Comparison of ENCODE assay signal across 25 cellular contexts in the genomic region with DNA sequence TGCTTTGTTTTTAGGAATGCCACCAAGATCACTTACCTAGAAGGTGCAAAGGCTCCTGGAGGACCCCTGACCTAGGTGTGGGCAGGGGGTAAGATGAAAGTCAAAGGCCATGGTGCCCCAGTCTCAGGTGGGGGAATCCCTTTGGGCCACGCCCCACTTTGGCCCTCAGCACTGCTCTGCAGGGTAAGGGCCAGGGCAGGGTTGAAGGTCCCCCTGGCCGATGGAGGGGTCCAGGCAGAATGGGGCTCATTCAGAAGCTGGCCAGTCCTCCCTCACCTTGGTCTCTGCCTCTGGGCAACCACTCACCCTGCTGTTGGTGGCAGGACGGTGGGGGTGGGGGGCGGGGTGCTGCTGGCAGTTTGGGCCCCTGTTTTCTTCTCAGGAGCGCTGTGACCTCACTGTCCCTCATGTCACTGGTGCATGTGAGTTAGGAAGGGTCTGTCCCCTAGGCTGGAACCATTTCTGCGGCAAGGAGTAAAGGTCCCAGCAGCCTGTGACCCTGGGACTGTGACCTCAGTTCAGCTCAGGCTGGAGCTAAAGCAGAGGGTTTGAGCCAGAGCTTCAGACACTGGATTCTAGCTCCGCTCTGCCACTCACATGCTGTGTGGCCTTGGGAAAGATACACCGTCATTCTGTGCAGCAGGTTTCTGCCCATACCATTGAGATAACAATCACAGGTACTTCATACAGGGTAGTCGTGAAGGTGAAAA. TPM values are rescaled to one million over a fixed set of nuclear protein-coding genes. Genes with fewer than 3 reads are reported as not detected.
DNase-seq lines count a peak whose midpoint lies in the region; ATAC-seq, FAIRE-seq and TF ChIP-seq lines count a peak whose summit lies in the region.
"Had no signal": no experiment of that assay in that cellular context is flagged by ENCODE, and none has a peak within 500 bp of the region (broad histone marks: within the 10 kb centered on the region; RNA-seq: fewer than 3 reads in every experiment).

No MANE protein-coding gene starts in this region.

- intact Hi-C loops in Caco-2 (cut with micrococcal nuclease; ENCODE audit: unreplicated experiment), result no loop called here
- intact Hi-C loops in HepG2 (cut with micrococcal nuclease; ENCODE audit: unreplicated experiment), result no loop called here

- H3K4me2 ChIP-seq in HepG2 (ENCODE audit: low read depth, low read length), result peak overlapping the region; percentile 18
- no peak overlapping the region for H3K4me2 ChIP-seq in neuronal stem cell (ENCODE audit: insufficient read depth, low read length, poor library complexity, severe bottlenecking)
- H3K4me2 ChIP-seq: A549, GM23338, PC-9 had no signal

- H3K4ac ChIP-seq in neuronal stem cell (ENCODE audit: low read length), result no peak overlapping the region

- no peaks in the 10 kb centered on the region for H3K79me1 ChIP-seq in neuronal stem cell (ENCODE audit: low read depth, low read length)

- H3K4me1 Mint-ChIP-seq in Caco-2 (ENCODE audit: low read depth, unreplicated experiment), result peaks cover 24% of the 10 kb centered on the region
- no peaks in the 10 kb centered on the region for H3K4me1 Mint-ChIP-seq in activated T-helper 17 cell treated with anti-CD3 and anti-CD28 coated beads, Interleukin-2, amount 50 U/mL, for 72 hours

- no peaks in the 10 kb centered on the region for H3K79me2 ChIP-seq in HepG2 (ENCODE audit: insufficient read depth, low read length)

- H3K9me3 Mint-ChIP-seq in Caco-2 (ENCODE audit: unreplicated experiment), result peaks cover 13% of the 10 kb centered on the region
- H3K9me3 Mint-ChIP-seq in activated T-helper 17 cell treated with anti-CD3 and anti-CD28 coated beads, Interleukin-2, amount 50 U/mL, for 72 hours, result no peaks in the 10 kb centered on the region

- no peak overlapping the region for H2AK5ac ChIP-seq in neuronal stem cell (ENCODE audit: low read depth, low read length)

- peak overlapping the region; percentile 33 for H3K4me3 Mint-ChIP-seq in Caco-2 (ENCODE audit: unreplicated experiment)
- H3K4me3 Mint-ChIP-seq in activated T-helper 17 cell treated with anti-CD3 and anti-CD28 coated beads, Interleukin-2, amount 50 U/mL, for 72 hours, result peak overlapping the region; percentile 7
- H3K4me3 Mint-ChIP-seq: GM23338 had no signal

- peak overlapping the region; percentile 73 for H2BK12ac ChIP-seq in neuronal stem cell (ENCODE audit: low read length)

- no peaks in the 10 kb centered on the region for H4K20me1 ChIP-seq in HepG2 (ENCODE audit: insufficient read depth, low read length)

- no peak overlapping the region for H4K8ac ChIP-seq in neuronal stem cell (ENCODE audit: low read depth, low read length)

- no peak overlapping the region for H2BK15ac ChIP-seq in neuronal stem cell (ENCODE audit: low read length)

- H3K27me3 ChIP-seq in Caco-2 (replicated peaks; ENCODE audit: control insufficient read depth, insufficient read depth, low read length), result no peaks in the 10 kb centered on the region
- H3K27me3 ChIP-seq in HepG2 (ENCODE audit: control insufficient read depth in 1 of 2, insufficient read depth in 2 of 2, low read length in 2 of 2), result peaks cover 0 to 8% of the 10 kb centered on the region in 2 experiments; a peak in 3 of 5 replicates
- peaks cover 0 to 46% (median 13%) of the 10 kb centered on the region in 3 experiments for H3K27me3 ChIP-seq in neuronal stem cell (ENCODE audit: control insufficient read depth in 3 of 3, insufficient read depth in 3 of 3, low read depth in 1 of 3, low read length in 3 of 3)

- POLR2A ChIA-PET in Caco-2 (lab: Charles Lee), result no interaction called here
- POLR2A ChIA-PET in HepG2 (lab: Yijun Ruan, JAX), result no interaction called here

- no peak overlapping the region for H3K14ac ChIP-seq in neuronal stem cell (ENCODE audit: low read length)

- 14% methylated on average over 3 of the region's 9 CpGs for WGBS in HepG2 (ENCODE audit: low lambda C conversion rate)
- no CpG with 5 or more reads among the region's 9 CpGs for WGBS in neuronal stem cell (ENCODE audit: extremely low coverage in 2 of 2, insufficient read length in 2 of 2, insufficient replicate concordance in 1 of 2), 2 donors

- no peak for TF ChIP-seq POLR2A in HepG2 (IDR thresholded peaks at IDR 0.05; ENCODE audit: insufficient read depth in 1 of 2, low read depth in 2 of 2, low read length in 2 of 2)

- H2BK5ac ChIP-seq in neuronal stem cell (ENCODE audit: low read length), result no peak overlapping the region

- H3K36me3 Mint-ChIP-seq in Caco-2 (ENCODE audit: insufficient read depth, unreplicated experiment), result no peaks in the 10 kb centered on the region
- no peaks in the 10 kb centered on the region for H3K36me3 Mint-ChIP-seq in activated T-helper 17 cell treated with anti-CD3 and anti-CD28 coated beads, Interleukin-2, amount 50 U/mL, for 72 hours (ENCODE audit: low read depth)

- H2BK120ac ChIP-seq in neuronal stem cell (ENCODE audit: low read depth, low read length), result no peak overlapping the region

- H3K27me3 Mint-ChIP-seq in Caco-2 (ENCODE audit: insufficient read depth, unreplicated experiment), result no peaks in the 10 kb centered on the region
- peaks cover 19% of the 10 kb centered on the region for H3K27me3 Mint-ChIP-seq in activated T-helper 17 cell treated with anti-CD3 and anti-CD28 coated beads, Interleukin-2, amount 50 U/mL, for 72 hours

- no peak overlapping the region for H3K9ac ChIP-seq in HepG2 (ENCODE audit: insufficient read depth, low read depth, low read length)
- H3K9ac ChIP-seq in neuronal stem cell (ENCODE audit: low read depth, low read length, poor library complexity), result no peak overlapping the region

- H3K4me3 ChIP-seq in Caco-2 (ENCODE audit: low read depth, low read length) (no peak overlapping the region), HepG2 (replicated peaks in 1 of 3; ENCODE audit: insufficient read depth in 1 of 3, low read depth in 2 of 3, low read length in 3 of 3) (no peak overlapping the region), neuronal stem cell (ENCODE audit: low read length in 2 of 2) (no peak overlapping the region)
- H3K4me3 ChIP-seq: A549, GM12878, GM23338, PC-9 had no signal

- peaks cover 5% of the 10 kb centered on the region for H3K9me3 ChIP-seq in Caco-2
- H3K9me3 ChIP-seq in HepG2 (ENCODE audit: low read length), result peaks cover 9% of the 10 kb centered on the region; the same call in 1 of the 2 replicates
- peaks cover 3 to 4% of the 10 kb centered on the region in 2 donors for H3K9me3 ChIP-seq in neuronal stem cell (replicated peaks in 1 of 2; ENCODE audit: control insufficient read depth in 2 of 2, insufficient read depth in 1 of 2, low read depth in 1 of 2, low read length in 2 of 2)

- TF ChIP-seq CTCF in Caco-2 (IDR thresholded peaks at IDR 0.05; ENCODE audit: insufficient read depth in 1 of 2, low read depth in 1 of 2, low read length in 1 of 2, severe bottlenecking in 1 of 2, unreplicated experiment in 1 of 2) (no peak), HepG2 (CRISPR knock-in tag; IDR thresholded peaks at IDR 0.05) (no peak), omental fat pad (IDR thresholded peaks at IDR 0.05) (no peak)

- H3K27ac ChIP-seq in HepG2 (ENCODE audit: extremely low read length, insufficient read depth, low read length), result no peak overlapping the region
- no peak overlapping the region for H3K27ac ChIP-seq in neuronal stem cell (replicated peaks; ENCODE audit: low read length)
- H3K27ac ChIP-seq: A549, PC-9 had no signal

- DNase-seq in Caco-2 (no peak), HepG2 (ENCODE audit: low spot score) (no peak), neuronal stem cell (ENCODE audit: low spot score) (no peak), NCI-H1694 treated with DMSO at 0.1 percent for 48 hours (lab: John Stamatoyannopoulos, UW) (no peak), omental fat pad (ENCODE audit: low spot score) (no peak)
- DNase-seq: AML-193; C1 segment of cervical spinal cord; CD4-positive, alpha-beta memory T cell; COR-L47; HCEC 1CT; KBM-7; MV-4-11; NCI-H1105 treated with DMSO at 0.1 percent for 48 hours; NCI-H146; NCI-H2029; NCI-H446 treated with DMSO at 0.1 percent for 48 hours; NCI-H526; PC-9; SHP77 treated with DMSO at 0.1 percent for 48 hours had no signal

- no peak overlapping the region for H3K18ac ChIP-seq in neuronal stem cell (ENCODE audit: low read length)

- in situ Hi-C loops in HepG2 (cut with HindIII; ENCODE audit: extremely low pct_ligation_motif_present, low pct_unique_long_range_greater_than_20kb), result no loop called here

- CTCF ChIA-PET in Caco-2 (lab: Charles Lee), result no interaction called here
- CTCF ChIA-PET in HepG2 (lab: Yijun Ruan, JAX; ENCODE audit: low intra/inter-chr PET ratio, low total read pairs), result no interaction called here

- no peak for TF ChIP-seq EP300 in HepG2 (IDR thresholded peaks at IDR 0.05; ENCODE audit: low read depth in 2 of 2, low read length in 2 of 2)
- no peak for TF ChIP-seq EP300 in HepG2 (CRISPR knock-in tag; IDR thresholded peaks at IDR 0.05; ENCODE audit: borderline replicate concordance)

- BruUV-seq in Caco-2 (replicated peaks; lab: Mats Ljungman, UMichigan), result no TSS peak
- no TSS peak for BruUV-seq in HepG2 (replicated peaks; lab: Mats Ljungman, UMichigan)

- no peak for TF ChIP-seq RAD21 in HepG2 (CRISPR knock-in tag; IDR thresholded peaks at IDR 0.05)

- no peak overlapping the region for H3K23ac ChIP-seq in neuronal stem cell (ENCODE audit: low read depth, low read length, poor library complexity)

- H3K27ac Mint-ChIP-seq in Caco-2 (ENCODE audit: unreplicated experiment), result no peak overlapping the region
- H3K27ac Mint-ChIP-seq in activated T-helper 17 cell treated with anti-CD3 and anti-CD28 coated beads, Interleukin-2, amount 50 U/mL, for 72 hours, result no peak overlapping the region
- H3K27ac Mint-ChIP-seq: GM23338 had no signal

- ATAC-seq in activated T-helper 17 cell treated with anti-CD3 and anti-CD28 coated beads, Interleukin-2, amount 50 U/mL, for 72 hours (replicated peaks), result no peak
- ATAC-seq in HepG2 (no peak), HG02798 (IDR thresholded peaks at IDR 0.05; ENCODE audit: poor library complexity, unreplicated experiment) (no peak), omental fat pad (ENCODE audit: low FRiP score) (no peak)
- ATAC-seq: A549, GM12878, GM23338 had no signal

- H4K91ac ChIP-seq in neuronal stem cell (ENCODE audit: low read depth, low read length, poor library complexity), result no peak overlapping the region

- H2AFZ ChIP-seq in HepG2 (ENCODE audit: low read length) (no peak overlapping the region), neuronal stem cell (ENCODE audit: low read length) (no peak overlapping the region)
- H2AFZ ChIP-seq: GM23338, PC-9 had no signal

- H3K36me3 ChIP-seq in Caco-2 (ENCODE audit: control insufficient read depth, insufficient read depth, low read length) (no peaks in the 10 kb centered on the region), HepG2 (replicated peaks in 1 of 2; ENCODE audit: control insufficient read depth in 1 of 2, insufficient read depth in 2 of 2, low read length in 2 of 2) (no peaks in the 10 kb centered on the region), neuronal stem cell (replicated peaks in 1 of 2; ENCODE audit: control insufficient read depth in 2 of 2, insufficient read depth in 2 of 2, low read length in 2 of 2) (no peaks in the 10 kb centered on the region)

- H3K4me1 ChIP-seq in Caco-2, result peaks cover 24% of the 10 kb centered on the region
- H3K4me1 ChIP-seq in HepG2 (ENCODE audit: insufficient read depth, low read length), result peaks cover 46% of the 10 kb centered on the region
- peaks cover 18 to 22% of the 10 kb centered on the region in 2 donors for H3K4me1 ChIP-seq in neuronal stem cell (ENCODE audit: control insufficient read depth in 2 of 2, insufficient read depth in 1 of 2, low read depth in 1 of 2, low read length in 2 of 2)

- FAIRE-seq in HepG2 (lab: Jason Lieb, UNC), result no peak
- FAIRE-seq: A549, G401.6, GM12878 had no signal

RNA-seq across cellular contexts. Expression of gene ASS1, which starts 1.9 kb away (rescaled TPM):
- total RNA-seq in Caco-2 (2022), result 76.9 and 118 TPM in 2 replicates
- total RNA-seq in activated T-helper 17 cell treated with anti-CD3 and anti-CD28 coated beads, Interleukin-2, amount 50 U/mL, for 72 hours, result 1 to 10 TPM in 1 of 2 donors, under 1 TPM in 1; 0.69 to 1.4 TPM
- 77.6 and 89.0 TPM in 2 replicates for total RNA-seq in HepG2 (2016; rRNA removed; fragmentation: Illumina TruSeq; extraction: Trizol)
- 56.7 and 64.0 TPM in 2 replicates for total RNA-seq in HepG2 (2016; cell fraction: cytosol; rRNA removed; fragmentation: Illumina TruSeq; extraction: Trizol; ENCODE audit: low read depth)
- 77.7 and 96.7 TPM in 2 replicates for total RNA-seq in HepG2 (2016; cell fraction: insoluble cytoplasmic fraction; rRNA removed; fragmentation: Illumina TruSeq; extraction: Trizol)
- total RNA-seq in HepG2 (2016; cell fraction: membrane; rRNA removed; fragmentation: Illumina TruSeq; extraction: Trizol), result 80.8 and 82.9 TPM in 2 replicates
- 36.6 and 39.7 TPM in 2 replicates for total RNA-seq in HepG2 (2016; cell fraction: nucleus; rRNA removed; fragmentation: Illumina TruSeq; extraction: Trizol)
- 108 and 122 TPM in 2 replicates for polyA plus RNA-seq in HepG2 (2011; rRNA removed)
- polyA plus RNA-seq in HepG2 (2011; cell fraction: cytosol; rRNA removed), result 120 and 164 TPM in 2 replicates
- 48.7 and 65.0 TPM in 2 replicates for polyA plus RNA-seq in HepG2 (2011; cell fraction: nucleus; rRNA removed)
- 38.4 and 74.9 TPM in 2 replicates for polyA plus RNA-seq in HepG2 (2012)
- polyA plus RNA-seq in HepG2 (2016; cell fraction: cytosol; fragmentation: Illumina TruSeq; extraction: Trizol; ENCODE audit: low read depth), result 90.2 and 91.5 TPM in 2 replicates
- polyA plus RNA-seq in HepG2 (2016; cell fraction: insoluble cytoplasmic fraction; fragmentation: Illumina TruSeq; extraction: Trizol; ENCODE audit: low read depth), result 134 and 144 TPM in 2 replicates
- 100 and 111 TPM in 2 replicates for polyA plus RNA-seq in HepG2 (2016; cell fraction: membrane; fragmentation: Illumina TruSeq; extraction: Trizol; ENCODE audit: low read depth)
- polyA plus RNA-seq in HepG2 (2016; cell fraction: nucleus; fragmentation: Illumina TruSeq; extraction: Trizol; ENCODE audit: insufficient read depth, low read depth), result 76.1 and 84.6 TPM in 2 replicates
- 90.2 and 1,449 TPM in 2 replicates for polyA minus RNA-seq in HepG2 (2011; rRNA and poly(A)+ RNA removed; ENCODE audit: low replicate concordance)
- polyA minus RNA-seq in HepG2 (2011; cell fraction: cytosol; rRNA and poly(A)+ RNA removed), result 49.5 and 53.8 TPM in 2 replicates
- 17.1 and 17.7 TPM in 2 replicates for polyA minus RNA-seq in HepG2 (2011; cell fraction: nucleus; rRNA and poly(A)+ RNA removed)
- 19.7 TPM for polyA plus RNA-seq in neuronal stem cell (2013, experiment 1 of 2)
- polyA plus RNA-seq in neuronal stem cell (2013, experiment 2 of 2), result 19.8 TPM
- 100 to 1,000 TPM; 250 to 621 (median 378) TPM for total RNA-seq in omental fat pad
- total RNA-seq: CD4-positive, alpha-beta memory T cell had no signal
- polyA plus RNA-seq: CD4-positive, alpha-beta memory T cell had no signal

Comparison
In these comparisons a context has a peak if more than half of its experiments do, and no peak if none do; other contexts are left out.
1. RNA of gene ASS1, which starts 1.9 kb away (total RNA-seq): 250 to 621 TPM in omental fat pad, 76.9 to 118 TPM in Caco-2 and 36.6 to 96.7 TPM in HepG2; 0.69 to 1.4 TPM in activated T-helper 17 cell treated with anti-CD3 and anti-CD28 coated beads, Interleukin-2, amount 50 U/mL, for 72 hours; every median in the first group is over 10 times any median in the second.